Comparison of ENCODE assay signal across 11 cellular contexts in genomic region chr7:157309990-157310668, GRCh38. TPM values are rescaled to one million over a fixed set of nuclear protein-coding genes. Genes with fewer than 3 reads are reported as not detected.
A peak's percentile ranks its signal among the peaks of the same experiment; 100 is the strongest.
DNase-seq lines count a peak whose midpoint lies in the region; ATAC-seq, FAIRE-seq and TF ChIP-seq lines count a peak whose summit lies in the region.
"Had no signal": no experiment of that assay in that cellular context is flagged by ENCODE, and none has a peak within 500 bp of the region (broad histone marks: within the 10 kb centered on the region; RNA-seq: fewer than 3 reads in every experiment).

No MANE protein-coding gene starts in this region.

- no peak overlapping the region for H3K4me3 Mint-ChIP-seq in activated T-helper 1 cell treated with anti-CD3 and anti-CD28 coated beads, Interleukin-12 subunit alpha, Interleukin-12 subunit beta, Interleukin-2, Interleukin-4 antibody, amounts not matched to agents 30 ng/mL and 10 ng/mL and 1 ng/mL, durations not matched to agents 14 hours and 24 hours and 36 hours
- H3K4me3 Mint-ChIP-seq: type B pancreatic cell had no signal

- H3K9me3 ChIP-seq in K562 (replicated peaks; ENCODE audit: control insufficient read depth, insufficient read depth, low read depth, low read length) = no peaks in the 10 kb centered on the region
- H3K9me3 ChIP-seq: gastrocnemius medialis had no signal

- H3K36me3 ChIP-seq in K562 (ENCODE audit: control insufficient read depth, insufficient read depth, low read length) = no peaks in the 10 kb centered on the region
- H3K36me3 ChIP-seq: gastrocnemius medialis had no signal

- H3K27ac Mint-ChIP-seq in activated T-helper 1 cell treated with anti-CD3 and anti-CD28 coated beads, Interleukin-12 subunit alpha, Interleukin-12 subunit beta, Interleukin-2, Interleukin-4 antibody, amounts not matched to agents 30 ng/mL and 10 ng/mL and 1 ng/mL, durations not matched to agents 14 hours and 24 hours and 36 hours = no peak overlapping the region
- H3K27ac Mint-ChIP-seq: type B pancreatic cell had no signal

- H3K27ac ChIP-seq in K562 (ENCODE audit: extremely low read depth, low read depth, low read length) = no peak overlapping the region
- H3K27ac ChIP-seq: gastrocnemius medialis had no signal

- no peak for ATAC-seq in K562
- no peak for ATAC-seq in HG02840 (IDR thresholded peaks at IDR 0.05; ENCODE audit: low FRiP score, unreplicated experiment)
- ATAC-seq: gastrocnemius medialis had no signal

- H3K4me1 Mint-ChIP-seq in activated T-helper 1 cell treated with anti-CD3 and anti-CD28 coated beads, Interleukin-12 subunit alpha, Interleukin-12 subunit beta, Interleukin-2, Interleukin-4 antibody, amounts not matched to agents 30 ng/mL and 10 ng/mL and 1 ng/mL, durations not matched to agents 14 hours and 24 hours and 36 hours (ENCODE audit: low read depth) = peaks cover 26% of the 10 kb centered on the region

- POLR2A ChIA-PET in K562 (lab: Yijun Ruan, JAX) = no interaction called here

- CTCF ChIA-PET in K562 (lab: Yijun Ruan, JAX; ENCODE audit: low intra/inter-chr PET ratio) = no interaction called here

- H3K27me3 Mint-ChIP-seq in activated T-helper 1 cell treated with anti-CD3 and anti-CD28 coated beads, Interleukin-12 subunit alpha, Interleukin-12 subunit beta, Interleukin-2, Interleukin-4 antibody, amounts not matched to agents 30 ng/mL and 10 ng/mL and 1 ng/mL, durations not matched to agents 14 hours and 24 hours and 36 hours (ENCODE audit: insufficient read depth) = no peaks in the 10 kb centered on the region

- H4K20me1 ChIP-seq in K562 (replicated peaks; ENCODE audit: control insufficient read depth, insufficient read depth, low read length) = no peaks in the 10 kb centered on the region

- DNase-seq in AG10803 (ENCODE audit: low read depth) (peak; percentile 97), LoVo (ENCODE audit: low spot score) (peak; percentile 59), K562 (ENCODE audit: extremely low read depth in 1 of 4, low spot score in 3 of 4) (no peak), islet precursor cell (peak; percentile 87)
- DNase-seq in activated T-helper 1 cell treated with anti-CD3 and anti-CD28 coated beads, Interleukin-12 subunit alpha, Interleukin-12 subunit beta, Interleukin-2, Interleukin-4 antibody, amounts not matched to agents 30 ng/mL and 10 ng/mL and 1 ng/mL, durations not matched to agents 14 hours and 24 hours and 36 hours (ENCODE audit: low spot score) = no peak
- no peak for DNase-seq in activated CD4-positive, CD25-positive, alpha-beta regulatory T cell (lab: John Stamatoyannopoulos, UW)
- DNase-seq in activated CD8-positive, alpha-beta memory T cell treated with anti-CD3 and anti-CD28 coated beads for 24 hours = no peak
- DNase-seq: gastrocnemius medialis, NCI-H1417 treated with DMSO at 0.1 percent for 48 hours had no signal

- H3K4me1 ChIP-seq in K562 (replicated peaks in 1 of 2; ENCODE audit: control insufficient read depth in 2 of 2, insufficient read depth in 2 of 2, low read length in 2 of 2) = peaks cover 8 to 16% of the 10 kb centered on the region in 2 experiments; a peak in 4 of 5 replicates
- H3K4me1 ChIP-seq: gastrocnemius medialis had no signal

- H3K27me3 ChIP-seq in K562 (ENCODE audit: control insufficient read depth in 2 of 2, insufficient read depth in 2 of 2, low read length in 2 of 2) = no peaks in the 10 kb centered on the region; a peak in 1 of 5 replicates
- H3K27me3 ChIP-seq: gastrocnemius medialis had no signal

- no peak overlapping the region for H3K9ac ChIP-seq in K562 (ENCODE audit: insufficient read depth in 1 of 2, low read depth in 2 of 2, low read length in 2 of 2)

- in situ Hi-C loops in K562 (cut with MboI) = no loop called here

- H3K4me2 ChIP-seq in K562 (ENCODE audit: insufficient read depth, low read length) = no peak overlapping the region

- no TSS peak for BruUV-seq in K562 (replicated peaks; lab: Mats Ljungman, UMichigan)

- H3K79me2 ChIP-seq in K562 (ENCODE audit: control insufficient read depth, insufficient read depth, low read length) = no peaks in the 10 kb centered on the region

- FAIRE-seq in K562 (lab: Jason Lieb, UNC) = no peak

- no peak for TF ChIP-seq RAD21 in K562 (CRISPR knock-in tag; conservative IDR thresholded peaks at IDR 0.05 in 1 of 2, IDR thresholded peaks at IDR 0.05 in 1 of 2)

- TF ChIP-seq EP300 in K562 (IDR thresholded peaks at IDR 0.05; ENCODE audit: low read length) = no peak

- TF ChIP-seq CTCF in AG10803 (conservative IDR thresholded peaks at IDR 0.05; ENCODE audit: low read length) = no peak
- TF ChIP-seq CTCF in K562 (IDR thresholded peaks at IDR 0.05 in 2 of 3, conservative IDR thresholded peaks at IDR 0.05 in 1 of 3; ENCODE audit: insufficient read depth in 2 of 3, low read depth in 1 of 3, low read length in 3 of 3) = no peak

- H2AFZ ChIP-seq in K562 (ENCODE audit: low read depth, low read length) = peak overlapping the region; percentile 56; the same call in 1 of the 2 replicates

- H3K9me1 ChIP-seq in K562 (ENCODE audit: control insufficient read depth, insufficient read depth, low read length) = no peaks in the 10 kb centered on the region

- no peaks in the 10 kb centered on the region for H3K36me3 Mint-ChIP-seq in activated T-helper 1 cell treated with anti-CD3 and anti-CD28 coated beads, Interleukin-12 subunit alpha, Interleukin-12 subunit beta, Interleukin-2, Interleukin-4 antibody, amounts not matched to agents 30 ng/mL and 10 ng/mL and 1 ng/mL, durations not matched to agents 14 hours and 24 hours and 36 hours (ENCODE audit: low read depth)
- H3K36me3 Mint-ChIP-seq: type B pancreatic cell had no signal

- no peaks in the 10 kb centered on the region for H3K9me3 Mint-ChIP-seq in activated T-helper 1 cell treated with anti-CD3 and anti-CD28 coated beads, Interleukin-12 subunit alpha, Interleukin-12 subunit beta, Interleukin-2, Interleukin-4 antibody, amounts not matched to agents 30 ng/mL and 10 ng/mL and 1 ng/mL, durations not matched to agents 14 hours and 24 hours and 36 hours
- H3K9me3 Mint-ChIP-seq: type B pancreatic cell had no signal

- H3K4me3 ChIP-seq in AG10803 (ENCODE audit: low read length) (no peak overlapping the region), K562 (no peak overlapping the region)
- H3K4me3 ChIP-seq: gastrocnemius medialis had no signal

- no peak for TF ChIP-seq POLR2A in K562 (conservative IDR thresholded peaks at IDR 0.05)

- 37% methylated on average over 10 of the region's 10 CpGs for WGBS in K562 (ENCODE audit: insufficient coverage, low coverage, missing lambda C conversion rate)

- intact Hi-C loops in K562 (cut with micrococcal nuclease) = no loop called here
- intact Hi-C loops in activated T-helper 1 cell treated with anti-CD3 and anti-CD28 coated beads, Interleukin-12 subunit alpha, Interleukin-12 subunit beta, Interleukin-2, Interleukin-4 antibody, amounts not matched to agents 30 ng/mL and 10 ng/mL and 1 ng/mL, durations not matched to agents 14 hours and 24 hours and 36 hours (cut with micrococcal nuclease) = no loop called here

TF ChIP-seq in K562, 482 proteins besides CTCF, POLR2A, EP300 and RAD21 (continues in another document):
- TF ChIP-seq ZNF76 (CRISPR knock-in tag; IDR thresholded peaks at IDR 0.05; ENCODE audit: borderline replicate concordance) = no peak
- TF ChIP-seq CTCFL (IDR thresholded peaks at IDR 0.05; ENCODE audit: borderline replicate concordance, insufficient read depth, low read depth, low read length, poor library complexity, severe bottlenecking) = no peak
- TF ChIP-seq NCOA2 (IDR thresholded peaks at IDR 0.05; ENCODE audit: partially characterized antibody in 2 of 2) = no peak
- TF ChIP-seq GATAD2A (IDR thresholded peaks at IDR 0.05) = no peak

RNA-seq across cellular contexts. Expression of gene DNAJB6, which starts 26.7 kb away (rescaled TPM):
- 136 and 330 TPM in 2 replicates for total RNA-seq in K562 (2011; cell fraction: chromatin; rRNA removed; ENCODE audit: low replicate concordance)
- 82.5 and 83.7 TPM in 2 replicates for total RNA-seq in K562 (2011; cell fraction: nucleolus; rRNA removed)
- 139 and 175 TPM in 2 replicates for total RNA-seq in K562 (2011; cell fraction: nucleoplasm; rRNA removed)
- total RNA-seq in K562 (2014; rRNA removed) = 116 and 147 TPM in 2 replicates
- total RNA-seq in K562 (2014; rRNA removed; fragmentation: Illumina TruSeq; extraction: Trizol) = 135 and 158 TPM in 2 replicates
- 132 and 149 TPM in 2 replicates for total RNA-seq in K562 (2015; rRNA removed; fragmentation: Illumina TruSeq; extraction: Trizol)
- total RNA-seq in K562 (2021) = 128 and 131 TPM in 2 replicates
- polyA plus RNA-seq in K562 (2011; rRNA removed) = 63.1 and 84.5 TPM in 2 replicates
- polyA plus RNA-seq in K562 (2011; cell fraction: cytosol; rRNA removed) = 30.0 and 41.8 TPM in 2 replicates
- 45.6 and 48.0 TPM in 2 replicates for polyA plus RNA-seq in K562 (2011; cell fraction: nucleus; rRNA removed)
- polyA plus RNA-seq in K562 (2012) = 109 and 130 TPM in 2 replicates
- polyA plus RNA-seq in K562 (2014; fragmentation: Illumina TruSeq; extraction: Trizol) = 158 and 225 TPM in 2 replicates
- 100 to 1,000 TPM in 1 of 2 experiments, 10 to 100 TPM in 1; 96.6 to 100 TPM for polyA plus RNA-seq in K562 (2014; fragmentation: Nextera tagmentation; extraction: Ambion mirVana)
- polyA plus RNA-seq in K562 (2014; rRNA removed) = 135 and 158 TPM in 2 replicates
- polyA minus RNA-seq in K562 (2011; rRNA and poly(A)+ RNA removed) = 60.6 and 70.5 TPM in 2 replicates
- polyA minus RNA-seq in K562 (2011; cell fraction: cytosol; rRNA and poly(A)+ RNA removed) = 59.2 and 63.5 TPM in 2 replicates
- polyA minus RNA-seq in K562 (2011; cell fraction: nucleus; rRNA and poly(A)+ RNA removed) = 39.3 and 44.5 TPM in 2 replicates
- total RNA-seq in activated T-helper 1 cell treated with anti-CD3 and anti-CD28 coated beads, Interleukin-12 subunit alpha, Interleukin-12 subunit beta, Interleukin-2, Interleukin-4 antibody, amounts not matched to agents 30 ng/mL and 10 ng/mL and 1 ng/mL, durations not matched to agents 14 hours and 24 hours and 36 hours = 127 and 137 TPM in 2 replicates

Comparison
In these comparisons a context has a peak if more than half of its experiments do, and no peak if none do; other contexts are left out.
1. DNase-seq: peak in AG10803 (single experiment), LoVo (single experiment) and islet precursor cell (single experiment); none in K562 (0 of 4), activated T-helper 1 cell treated with anti-CD3 and anti-CD28 coated beads, Interleukin-12 subunit alpha, Interleukin-12 subunit beta, Interleukin-2, Interleukin-4 antibody, amounts not matched to agents 30 ng/mL and 10 ng/mL and 1 ng/mL, durations not matched to agents 14 hours and 24 hours and 36 hours (single experiment), activated CD4-positive, CD25-positive, alpha-beta regulatory T cell (0 of 4) and activated CD8-positive, alpha-beta memory T cell treated with anti-CD3 and anti-CD28 coated beads for 24 hours (single experiment).